1 cellular context compared by ENCODE assay signal in genomic region chr5:150130493-150130922, GRCh38.
TF ChIP-seq lines count a peak whose summit lies in the region.

No MANE protein-coding gene starts in this region.

TF ChIP-seq in SK-N-SH treated with all-trans-retinoic acid at 6 μM for 48 hours, 23 proteins besides CTCF, POLR2A, EP300 and RAD21:
- TF ChIP-seq POU6F1 (CRISPR knock-in tag; IDR thresholded peaks at IDR 0.05; ENCODE audit: borderline replicate concordance, low read depth) (no peak), CSDC2 (CRISPR knock-in tag; IDR thresholded peaks at IDR 0.05) (no peak), ISL1 (CRISPR knock-in tag; IDR thresholded peaks at IDR 0.05) (no peak), PPARA (CRISPR knock-in tag; IDR thresholded peaks at IDR 0.05; ENCODE audit: borderline replicate concordance) (no peak), ZNF70 (CRISPR knock-in tag; IDR thresholded peaks at IDR 0.05) (no peak), ARNTL (CRISPR knock-in tag; IDR thresholded peaks at IDR 0.05; ENCODE audit: borderline replicate concordance, low read depth) (no peak), ESRRG (CRISPR knock-in tag; IDR thresholded peaks at IDR 0.05) (no peak), ZNF8 (CRISPR knock-in tag; IDR thresholded peaks at IDR 0.05) (no peak), SNAI2 (CRISPR knock-in tag; IDR thresholded peaks at IDR 0.05) (no peak), CREB5 (CRISPR knock-in tag; IDR thresholded peaks at IDR 0.05; ENCODE audit: low read depth) (no peak), PATZ1 (CRISPR knock-in tag; IDR thresholded peaks at IDR 0.05; ENCODE audit: borderline replicate concordance) (no peak), TSHZ2 (CRISPR knock-in tag; IDR thresholded peaks at IDR 0.05) (no peak), OSR1 (CRISPR knock-in tag; IDR thresholded peaks at IDR 0.05) (no peak), CSRNP3 (CRISPR knock-in tag; IDR thresholded peaks at IDR 0.05) (no peak), ZNF565 (CRISPR knock-in tag; conservative IDR thresholded peaks at IDR 0.05; ENCODE audit: low read depth) (no peak), TCF4 (CRISPR knock-in tag; IDR thresholded peaks at IDR 0.05; ENCODE audit: borderline replicate concordance) (no peak), BACH2 (CRISPR knock-in tag; IDR thresholded peaks at IDR 0.05; ENCODE audit: borderline replicate concordance) (no peak), ZFP30 (CRISPR knock-in tag; IDR thresholded peaks at IDR 0.05) (no peak)
